ENCODE assay signal across 16 cellular contexts in genomic region chr3:123098411-123099330, GRCh38. TPM values are rescaled to one million over a fixed set of nuclear protein-coding genes. Genes with fewer than 3 reads are reported as not detected.
DNase-seq lines count a peak whose midpoint lies in the region; ATAC-seq and TF ChIP-seq lines count a peak whose summit lies in the region.
"Had no signal": no experiment of that assay in that cellular context is flagged by ENCODE, and none has a peak within 500 bp of the region (broad histone marks: within the 10 kb centered on the region; RNA-seq: fewer than 3 reads in every experiment).

No MANE protein-coding gene starts in this region.

- peaks cover 29% of the 10 kb centered on the region for H3K36me3 ChIP-seq in left ventricle myocardium inferior
- peaks cover 0 to 7% of the 10 kb centered on the region in 2 donors for H3K36me3 ChIP-seq in body of pancreas (replicated peaks in 1 of 2; ENCODE audit: insufficient read depth in 1 of 2, low read depth in 2 of 2)

- 61 to 72% methylated on average over 7 of the region's 7 CpGs for WGBS in body of pancreas, 2 donors

- H3K4me3 ChIP-seq in left ventricle myocardium inferior: no peak overlapping the region
- no peak overlapping the region for H3K4me3 ChIP-seq in body of pancreas
- H3K4me3 ChIP-seq: tibial nerve had no signal

- DNase-seq in Right ventricle myocardium superior (no peak), left ventricle myocardium inferior (no peak), body of pancreas (peak in 2 of 4 donors; percentile 16 to 30), left colon (peak; percentile 57 to 61), NCI-H1092 (lab: John Stamatoyannopoulos, UW) (no peak), LoVo (ENCODE audit: low spot score) (no peak), NOMO-1 (lab: John Stamatoyannopoulos, UW; ENCODE audit: unreplicated experiment in 2 of 2) (no peak)
- DNase-seq: activated T-cell treated with anti-CD3 and anti-CD28 coated beads, Interleukin-2, amount 50 U/mL, for 1 hour; Calu3; dermis blood vessel endothelial cell; NCI-H1930; OCI-M1; stimulated activated CD4-positive, alpha-beta T cell treated with anti-CD3 and anti-CD28 coated beads, Interleukin-15, amount 100 ng/mL, for 24 hours had no signal

- TF ChIP-seq CTCF in left ventricle myocardium inferior (IDR thresholded peaks at IDR 0.05; ENCODE audit: borderline replicate concordance) (no peak), body of pancreas (IDR thresholded peaks at IDR 0.05) (no peak)

- H3K27me3 ChIP-seq in left ventricle myocardium inferior (ENCODE audit: low read depth) (no peaks in the 10 kb centered on the region), body of pancreas (no peaks in the 10 kb centered on the region)
- H3K27me3 ChIP-seq: tibial nerve had no signal

- TF ChIP-seq POLR2A in body of pancreas (IDR thresholded peaks at IDR 0.05): no peak

- no peak overlapping the region for H3K27ac ChIP-seq in left ventricle myocardium inferior (replicated peaks)
- H3K27ac ChIP-seq in body of pancreas: peak overlapping the region in 3 of 4 donors; percentile 19 to 48 (median 19)
- H3K27ac ChIP-seq: KMS-11, tibial nerve had no signal

- no peaks in the 10 kb centered on the region for H3K9me3 ChIP-seq in left ventricle myocardium inferior (replicated peaks)
- H3K9me3 ChIP-seq in body of pancreas: no peaks in the 10 kb centered on the region
- H3K9me3 ChIP-seq: tibial nerve had no signal

- peaks cover 44% of the 10 kb centered on the region for H3K4me1 ChIP-seq in left ventricle myocardium inferior
- H3K4me1 ChIP-seq in body of pancreas: peaks cover 40% of the 10 kb centered on the region

- ATAC-seq in Right ventricle myocardium superior (ENCODE audit: poor library complexity): peak; percentile 21
- peak; percentile 45 for ATAC-seq in body of pancreas
- ATAC-seq in left colon: peak; percentile 96
- no peak for ATAC-seq in GM19452 (IDR thresholded peaks at IDR 0.05; ENCODE audit: unreplicated experiment)

- intact Hi-C loops in Right ventricle myocardium superior (cut with DNase I): no loop called here
- intact Hi-C loops in left ventricle myocardium inferior (cut with micrococcal nuclease): no loop called here
- intact Hi-C loops in body of pancreas (cut with DNase I): no loop called here
- intact Hi-C loops in left colon (cut with DNase I, micrococcal nuclease): no loop called here

RNA-seq across cellular contexts. Expression of gene PDIA5, which starts 31.8 kb away (rescaled TPM):
- total RNA-seq in Right ventricle myocardium superior: 5.4 TPM
- total RNA-seq in left ventricle myocardium inferior: 6.0 TPM
- 10 to 100 TPM; 28.8 to 73.2 TPM for total RNA-seq in body of pancreas
- 10 to 100 TPM; 34.7 to 37.7 TPM for total RNA-seq in left colon

Comparison
In these comparisons a context has a peak if more than half of its experiments do, and no peak if none do; other contexts are left out.
1. DNase-seq: peak in left colon (2 of 2); none in Right ventricle myocardium superior (single experiment), left ventricle myocardium inferior (single experiment), NCI-H1092 (single experiment), LoVo (single experiment) and NOMO-1 (0 of 2).